ENCODE assay signal across 24 cellular contexts in genomic region chr2:240875228-240876034, GRCh38. TPM values are rescaled to one million over a fixed set of nuclear protein-coding genes. Genes with fewer than 3 reads are reported as not detected.
DNase-seq lines count a peak whose midpoint lies in the region; ATAC-seq, FAIRE-seq and TF ChIP-seq lines count a peak whose summit lies in the region.
"Had no signal": no experiment of that assay in that cellular context is flagged by ENCODE, and none has a peak within 500 bp of the region (broad histone marks: within the 10 kb centered on the region; RNA-seq: fewer than 3 reads in every experiment).

No MANE protein-coding gene starts in this region.

- no peak overlapping the region for H3K27ac ChIP-seq in RWPE2 (ENCODE audit: poor library complexity, severe bottlenecking)
- H3K27ac ChIP-seq in HepG2 (ENCODE audit: extremely low read length, insufficient read depth, low read length): peak overlapping the region; percentile 88
- H3K27ac ChIP-seq in spleen: peak overlapping the region in 1 of 8 donors; percentile 54
- no peak overlapping the region for H3K27ac ChIP-seq in CD4-positive, alpha-beta T cell (ENCODE audit: low read depth, low read length)
- H3K27ac ChIP-seq: C4-2B, HL-60, SK-N-MC had no signal

- peak; percentile 47 for DNase-seq in RWPE2 (ENCODE audit: low spot score)
- DNase-seq in chondrocyte (ENCODE audit: low spot score): peak; percentile 65
- no peak for DNase-seq in HepG2 (ENCODE audit: low spot score)
- DNase-seq in spleen: peak; percentile 62
- DNase-seq in CD4-positive, alpha-beta T cell: no peak
- DNase-seq in NCI-H82 treated with DMSO at 0.1 percent for 48 hours (lab: John Stamatoyannopoulos, UW; ENCODE audit: unreplicated experiment): no peak
- DNase-seq: ACHN, GF-D8, Karpas-422, NCI-H1048, NCI-H1436 treated with DMSO at 0.1 percent for 48 hours, NCI-H2029, NCI-H2171, NCI-H526 treated with DMSO at 0.1 percent for 48 hours had no signal

- H3K27me3 ChIP-seq in RWPE2 (ENCODE audit: insufficient read depth, poor library complexity, severe bottlenecking): no peaks in the 10 kb centered on the region
- no peaks in the 10 kb centered on the region for H3K27me3 ChIP-seq in HepG2 (ENCODE audit: control insufficient read depth in 1 of 2, insufficient read depth in 2 of 2, low read length in 2 of 2)
- no peaks in the 10 kb centered on the region for H3K27me3 ChIP-seq in spleen (replicated peaks in 1 of 7)
- no peaks in the 10 kb centered on the region for H3K27me3 ChIP-seq in CD4-positive, alpha-beta T cell (ENCODE audit: control insufficient read depth, insufficient read depth, low read length)

- no peak for FAIRE-seq in HepG2 (lab: Jason Lieb, UNC)

- H3K27ac Mint-ChIP-seq in chondrocyte (ENCODE audit: unreplicated experiment): no peak overlapping the region
- H3K27ac Mint-ChIP-seq in CD4-positive, alpha-beta T cell: no peak overlapping the region
- H3K27ac Mint-ChIP-seq: IgD-negative memory B cell had no signal

- H3K9me3 ChIP-seq in RWPE2 (ENCODE audit: severe bottlenecking) (no peaks in the 10 kb centered on the region), HepG2 (ENCODE audit: low read length) (no peaks in the 10 kb centered on the region), spleen (no peaks in the 10 kb centered on the region)
- no peaks in the 10 kb centered on the region for H3K9me3 ChIP-seq in CD4-positive, alpha-beta T cell (ENCODE audit: control insufficient read depth, low read length)
- H3K9me3 ChIP-seq: Caco-2, HAP-1 had no signal

- intact Hi-C loops in HepG2 (cut with micrococcal nuclease; ENCODE audit: unreplicated experiment) (no loop called here), spleen (cut with DNase I; ENCODE audit: low total_unique reads) (no loop called here)
- intact Hi-C loops in CD4-positive, alpha-beta T cell (cut with DNase I, micrococcal nuclease): no loop called here

- no peak overlapping the region for H3K4me2 ChIP-seq in HepG2 (ENCODE audit: low read depth, low read length)

- no peaks in the 10 kb centered on the region for H3K79me2 ChIP-seq in HepG2 (ENCODE audit: insufficient read depth, low read length)

- no peak overlapping the region for H3K4me3 ChIP-seq in RWPE2 (ENCODE audit: severe bottlenecking)
- no peak overlapping the region for H3K4me3 ChIP-seq in HepG2 (replicated peaks in 1 of 3; ENCODE audit: insufficient read depth in 1 of 3, low read depth in 2 of 3, low read length in 3 of 3)
- H3K4me3 ChIP-seq in spleen: no peak overlapping the region
- H3K4me3 ChIP-seq: HAP-1, SK-N-MC had no signal

- in situ Hi-C loops in HepG2 (cut with HindIII; ENCODE audit: extremely low pct_ligation_motif_present, low pct_unique_long_range_greater_than_20kb): no loop called here

- TF ChIP-seq RAD21 in HepG2 (CRISPR knock-in tag; IDR thresholded peaks at IDR 0.05): no peak

- H2AFZ ChIP-seq in HepG2 (ENCODE audit: low read length): no peak overlapping the region

- H3K4me1 ChIP-seq in RWPE2 (ENCODE audit: insufficient read depth, poor library complexity, severe bottlenecking) (no peaks in the 10 kb centered on the region), HepG2 (ENCODE audit: insufficient read depth, low read length) (peaks cover 74% of the 10 kb centered on the region), spleen (peaks cover 0 to 20% (median 8%) of the 10 kb centered on the region in 6 donors)
- H3K4me1 ChIP-seq: HAP-1 had no signal

- TF ChIP-seq CTCF in RWPE2 (IDR thresholded peaks at IDR 0.05; ENCODE audit: poor library complexity, severe bottlenecking) (no peak), chondrocyte (IDR thresholded peaks at IDR 0.05) (no peak), HepG2 (CRISPR knock-in tag; IDR thresholded peaks at IDR 0.05) (peak; percentile 1; the same call in 1 of the 2 replicates), spleen (IDR thresholded peaks at IDR 0.05 in 8 of 11, conservative IDR thresholded peaks at IDR 0.05 in 3 of 11) (no peak)
- no peak for TF ChIP-seq CTCF in CD4-positive, alpha-beta T cell (IDR thresholded peaks at IDR 0.05)

- H3K27me3 Mint-ChIP-seq in chondrocyte (ENCODE audit: low read depth): peaks cover 18% of the 10 kb centered on the region
- no peaks in the 10 kb centered on the region for H3K27me3 Mint-ChIP-seq in CD4-positive, alpha-beta T cell

- 94% methylated on average over 12 of the region's 22 CpGs for WGBS in HepG2 (ENCODE audit: low lambda C conversion rate)
- WGBS in spleen, 5 donors: 92 to 96% (median 94%) methylated on average over 11 to 22 of the region's 22 CpGs

- H3K36me3 ChIP-seq in RWPE2 (ENCODE audit: low read depth) (no peaks in the 10 kb centered on the region), HepG2 (replicated peaks in 1 of 2; ENCODE audit: control insufficient read depth in 1 of 2, insufficient read depth in 2 of 2, low read length in 2 of 2) (no peaks in the 10 kb centered on the region; a peak in 1 of 5 replicates), spleen (no peaks in the 10 kb centered on the region)
- H3K36me3 ChIP-seq: HAP-1 had no signal

- CTCF ChIA-PET in HepG2 (lab: Yijun Ruan, JAX; ENCODE audit: low intra/inter-chr PET ratio, low total read pairs): no interaction called here
- CTCF ChIA-PET in CD4-positive, alpha-beta T cell (lab: Charles Lee): no interaction called here

- POLR2A ChIA-PET in HepG2 (lab: Yijun Ruan, JAX): interaction anchor here (0.7 to 7.1 kb wide), 13 partner anchors 7 to 811 kb away, joined by 3 to 83 read pairs (median 8); partner anchors contain the start of genes AGXT, DTYMK, MAB21L4 and PASK
- POLR2A ChIA-PET in CD4-positive, alpha-beta T cell (lab: Charles Lee): no interaction called here

- no peaks in the 10 kb centered on the region for H3K4me1 Mint-ChIP-seq in chondrocyte (ENCODE audit: low read depth)
- H3K4me1 Mint-ChIP-seq in CD4-positive, alpha-beta T cell (ENCODE audit: low read depth): no peaks in the 10 kb centered on the region
- H3K4me1 Mint-ChIP-seq: IgD-negative memory B cell had no signal

- no peaks in the 10 kb centered on the region for H3K9me3 Mint-ChIP-seq in chondrocyte (ENCODE audit: low read depth)
- no peaks in the 10 kb centered on the region for H3K9me3 Mint-ChIP-seq in CD4-positive, alpha-beta T cell
- H3K9me3 Mint-ChIP-seq: IgD-negative memory B cell had no signal

- no peaks in the 10 kb centered on the region for H3K36me3 Mint-ChIP-seq in chondrocyte (ENCODE audit: low read depth)
- no peaks in the 10 kb centered on the region for H3K36me3 Mint-ChIP-seq in CD4-positive, alpha-beta T cell (ENCODE audit: low read depth)

- no TSS peak for BruUV-seq in HepG2 (replicated peaks; lab: Mats Ljungman, UMichigan)

- ATAC-seq in RWPE2 (ENCODE audit: low read depth): no peak
- peak; percentile 0; the same call in 1 of the 3 replicates for ATAC-seq in HepG2
- ATAC-seq in CD4-positive, alpha-beta T cell (ENCODE audit: poor library complexity): no peak
- ATAC-seq in HG02678 (IDR thresholded peaks at IDR 0.05; ENCODE audit: unreplicated experiment): no peak
- ATAC-seq: Panc1 had no signal

- TF ChIP-seq POLR2A in HepG2 (IDR thresholded peaks at IDR 0.05; ENCODE audit: insufficient read depth in 1 of 2, low read depth in 2 of 2, low read length in 2 of 2) (no peak), spleen (IDR thresholded peaks at IDR 0.05) (no peak)

- no peaks in the 10 kb centered on the region for H4K20me1 ChIP-seq in HepG2 (ENCODE audit: insufficient read depth, low read length)

- TF ChIP-seq EP300 in HepG2 (IDR thresholded peaks at IDR 0.05; ENCODE audit: low read depth in 2 of 2, low read length in 2 of 2) (no peak), HepG2 (CRISPR knock-in tag; IDR thresholded peaks at IDR 0.05; ENCODE audit: borderline replicate concordance) (no peak)

- no peak overlapping the region for H3K4me3 Mint-ChIP-seq in chondrocyte (ENCODE audit: unreplicated experiment)
- no peak overlapping the region for H3K4me3 Mint-ChIP-seq in CD4-positive, alpha-beta T cell
- H3K4me3 Mint-ChIP-seq: IgD-negative memory B cell had no signal

- H3K9ac ChIP-seq in HepG2 (ENCODE audit: insufficient read depth, low read depth, low read length): peak overlapping the region; percentile 74

RNA-seq across cellular contexts. Expression of gene AGXT, which starts 6.8 kb away (rescaled TPM):
- total RNA-seq in chondrocyte: not detected in 3 replicates
- total RNA-seq in HepG2 (2016; rRNA removed; fragmentation: Illumina TruSeq; extraction: Trizol): 30.5 and 41.9 TPM in 2 replicates
- 13.0 and 14.7 TPM in 2 replicates for total RNA-seq in HepG2 (2016; cell fraction: cytosol; rRNA removed; fragmentation: Illumina TruSeq; extraction: Trizol; ENCODE audit: low read depth)
- 26.6 and 43.3 TPM in 2 replicates for total RNA-seq in HepG2 (2016; cell fraction: insoluble cytoplasmic fraction; rRNA removed; fragmentation: Illumina TruSeq; extraction: Trizol)
- 16.6 and 19.6 TPM in 2 replicates for total RNA-seq in HepG2 (2016; cell fraction: membrane; rRNA removed; fragmentation: Illumina TruSeq; extraction: Trizol)
- total RNA-seq in HepG2 (2016; cell fraction: nucleus; rRNA removed; fragmentation: Illumina TruSeq; extraction: Trizol): 38.2 and 44.0 TPM in 2 replicates
- polyA plus RNA-seq in HepG2 (2011; rRNA removed): 96.1 and 133 TPM in 2 replicates
- 35.6 and 52.0 TPM in 2 replicates for polyA plus RNA-seq in HepG2 (2011; cell fraction: cytosol; rRNA removed)
- polyA plus RNA-seq in HepG2 (2011; cell fraction: nucleus; rRNA removed): 938 and 1,041 TPM in 2 replicates
- polyA plus RNA-seq in HepG2 (2012): 57.7 and 74.1 TPM in 2 replicates
- polyA plus RNA-seq in HepG2 (2016; cell fraction: cytosol; fragmentation: Illumina TruSeq; extraction: Trizol; ENCODE audit: low read depth): 16.7 and 17.4 TPM in 2 replicates
- polyA plus RNA-seq in HepG2 (2016; cell fraction: insoluble cytoplasmic fraction; fragmentation: Illumina TruSeq; extraction: Trizol; ENCODE audit: low read depth): 26.4 and 36.5 TPM in 2 replicates
- 15.2 and 17.5 TPM in 2 replicates for polyA plus RNA-seq in HepG2 (2016; cell fraction: membrane; fragmentation: Illumina TruSeq; extraction: Trizol; ENCODE audit: low read depth)
- polyA plus RNA-seq in HepG2 (2016; cell fraction: nucleus; fragmentation: Illumina TruSeq; extraction: Trizol; ENCODE audit: insufficient read depth, low read depth): 101 and 109 TPM in 2 replicates
- polyA minus RNA-seq in HepG2 (2011; rRNA and poly(A)+ RNA removed; ENCODE audit: low replicate concordance): 67.0 TPM in 1 of 2 replicates, not detected in the other
- polyA minus RNA-seq in HepG2 (2011; cell fraction: cytosol; rRNA and poly(A)+ RNA removed): 22.8 and 31.0 TPM in 2 replicates
- 64.6 and 66.1 TPM in 2 replicates for polyA minus RNA-seq in HepG2 (2011; cell fraction: nucleus; rRNA and poly(A)+ RNA removed)
- 1 to 10 TPM in 5 of 7 donors, under 1 TPM in 1, not detected in 1; 0.70 to 4.5 (median 3.8) TPM for total RNA-seq in spleen
- 1 to 10 TPM in 2 of 3 donors, under 1 TPM in 1; 0.61 to 1.5 (median 1.2) TPM for polyA plus RNA-seq in spleen
- not detected for total RNA-seq in CD4-positive, alpha-beta T cell
- total RNA-seq: HT1080, MCF 10A had no signal
- polyA plus RNA-seq: IgD-negative memory B cell had no signal

RNA-seq across cellular contexts. Expression of gene MAB21L4, which starts 20.5 kb away (rescaled TPM):
- total RNA-seq in chondrocyte: not detected in 3 replicates
- 13.5 and 14.0 TPM in 2 replicates for total RNA-seq in HepG2 (2016; rRNA removed; fragmentation: Illumina TruSeq; extraction: Trizol)
- total RNA-seq in HepG2 (2016; cell fraction: cytosol; rRNA removed; fragmentation: Illumina TruSeq; extraction: Trizol; ENCODE audit: low read depth): 3.1 and 3.7 TPM in 2 replicates
- 11.5 and 15.3 TPM in 2 replicates for total RNA-seq in HepG2 (2016; cell fraction: insoluble cytoplasmic fraction; rRNA removed; fragmentation: Illumina TruSeq; extraction: Trizol)
- 10.1 and 12.0 TPM in 2 replicates for total RNA-seq in HepG2 (2016; cell fraction: membrane; rRNA removed; fragmentation: Illumina TruSeq; extraction: Trizol)
- total RNA-seq in HepG2 (2016; cell fraction: nucleus; rRNA removed; fragmentation: Illumina TruSeq; extraction: Trizol): 8.9 and 10.1 TPM in 2 replicates
- 3.0 and 3.6 TPM in 2 replicates for polyA plus RNA-seq in HepG2 (2011; rRNA removed)
- polyA plus RNA-seq in HepG2 (2011; cell fraction: cytosol; rRNA removed): 2.4 and 4.2 TPM in 2 replicates
- polyA plus RNA-seq in HepG2 (2011; cell fraction: nucleus; rRNA removed): 8.9 and 9.1 TPM in 2 replicates
- 2.1 and 4.1 TPM in 2 replicates for polyA plus RNA-seq in HepG2 (2012)
- 3.4 TPM in 2 replicates for polyA plus RNA-seq in HepG2 (2016; cell fraction: cytosol; fragmentation: Illumina TruSeq; extraction: Trizol; ENCODE audit: low read depth)
- 11.8 and 13.7 TPM in 2 replicates for polyA plus RNA-seq in HepG2 (2016; cell fraction: insoluble cytoplasmic fraction; fragmentation: Illumina TruSeq; extraction: Trizol; ENCODE audit: low read depth)
- polyA plus RNA-seq in HepG2 (2016; cell fraction: membrane; fragmentation: Illumina TruSeq; extraction: Trizol; ENCODE audit: low read depth): 8.3 and 8.8 TPM in 2 replicates
- 15.9 and 16.1 TPM in 2 replicates for polyA plus RNA-seq in HepG2 (2016; cell fraction: nucleus; fragmentation: Illumina TruSeq; extraction: Trizol; ENCODE audit: insufficient read depth, low read depth)
- polyA minus RNA-seq in HepG2 (2011; rRNA and poly(A)+ RNA removed; ENCODE audit: low replicate concordance): 5.4 TPM in 1 of 2 replicates, not detected in the other
- polyA minus RNA-seq in HepG2 (2011; cell fraction: cytosol; rRNA and poly(A)+ RNA removed): 1.8 and 2.0 TPM in 2 replicates
- polyA minus RNA-seq in HepG2 (2011; cell fraction: nucleus; rRNA and poly(A)+ RNA removed): 1.3 and 2.5 TPM in 2 replicates
- total RNA-seq in spleen: under 1 TPM in 2 of 7 donors, not detected in 5; 0.33 to 0.70 TPM
- under 1 TPM in 2 of 3 donors, not detected in 1; 0.04 to 0.13 TPM for polyA plus RNA-seq in spleen
- total RNA-seq in CD4-positive, alpha-beta T cell: not detected
- total RNA-seq: HT1080, MCF 10A had no signal
- polyA plus RNA-seq: IgD-negative memory B cell had no signal

RNA-seq across cellular contexts. Expression of gene CROCC2, which starts 30.7 kb away (rescaled TPM):
- not detected in 3 replicates for total RNA-seq in chondrocyte
- total RNA-seq in HepG2 (2016; rRNA removed; fragmentation: Illumina TruSeq; extraction: Trizol): not detected in 2 replicates
- total RNA-seq in HepG2 (2016; cell fraction: cytosol; rRNA removed; fragmentation: Illumina TruSeq; extraction: Trizol; ENCODE audit: low read depth): not detected in 2 replicates
- 0.02 TPM in 1 of 2 replicates, not detected in the other for total RNA-seq in HepG2 (2016; cell fraction: insoluble cytoplasmic fraction; rRNA removed; fragmentation: Illumina TruSeq; extraction: Trizol)
- not detected in 2 replicates for total RNA-seq in HepG2 (2016; cell fraction: membrane; rRNA removed; fragmentation: Illumina TruSeq; extraction: Trizol)
- not detected in 2 replicates for total RNA-seq in HepG2 (2016; cell fraction: nucleus; rRNA removed; fragmentation: Illumina TruSeq; extraction: Trizol)
- not detected in 2 replicates for polyA plus RNA-seq in HepG2 (2011; rRNA removed)
- polyA plus RNA-seq in HepG2 (2011; cell fraction: cytosol; rRNA removed): not detected in 2 replicates
- polyA plus RNA-seq in HepG2 (2011; cell fraction: nucleus; rRNA removed): 0.03 TPM in 1 of 2 replicates, not detected in the other
- 0.13 and 0.15 TPM in 2 replicates for polyA plus RNA-seq in HepG2 (2012)
- not detected in 2 replicates for polyA plus RNA-seq in HepG2 (2016; cell fraction: cytosol; fragmentation: Illumina TruSeq; extraction: Trizol; ENCODE audit: low read depth)
- polyA plus RNA-seq in HepG2 (2016; cell fraction: insoluble cytoplasmic fraction; fragmentation: Illumina TruSeq; extraction: Trizol; ENCODE audit: low read depth): not detected in 2 replicates
- polyA plus RNA-seq in HepG2 (2016; cell fraction: membrane; fragmentation: Illumina TruSeq; extraction: Trizol; ENCODE audit: low read depth): not detected in 2 replicates
- not detected in 2 replicates for polyA plus RNA-seq in HepG2 (2016; cell fraction: nucleus; fragmentation: Illumina TruSeq; extraction: Trizol; ENCODE audit: insufficient read depth, low read depth)
- not detected in 2 replicates for polyA minus RNA-seq in HepG2 (2011; rRNA and poly(A)+ RNA removed; ENCODE audit: low replicate concordance)
- not detected in 2 replicates for polyA minus RNA-seq in HepG2 (2011; cell fraction: cytosol; rRNA and poly(A)+ RNA removed)
- not detected in 2 replicates for polyA minus RNA-seq in HepG2 (2011; cell fraction: nucleus; rRNA and poly(A)+ RNA removed)
- 1 to 10 TPM in 4 of 7 donors, under 1 TPM in 3; 0.29 to 3.6 (median 1.1) TPM for total RNA-seq in spleen
- under 1 TPM; 0.04 to 0.74 (median 0.17) TPM for polyA plus RNA-seq in spleen
- total RNA-seq in CD4-positive, alpha-beta T cell: not detected
- total RNA-seq: Caco-2, HT1080, MCF 10A had no signal
- polyA plus RNA-seq: IgD-negative memory B cell had no signal

RNA-seq across cellular contexts. Expression of gene KIF1A, which starts 55.4 kb away (rescaled TPM):
- 15.2 to 63.5 TPM (median 60.0 TPM) in 3 replicates for total RNA-seq in chondrocyte
- total RNA-seq in HepG2 (2016; rRNA removed; fragmentation: Illumina TruSeq; extraction: Trizol): 0.24 TPM in 1 of 2 replicates, not detected in the other
- not detected in 2 replicates for total RNA-seq in HepG2 (2016; cell fraction: cytosol; rRNA removed; fragmentation: Illumina TruSeq; extraction: Trizol; ENCODE audit: low read depth)
- total RNA-seq in HepG2 (2016; cell fraction: insoluble cytoplasmic fraction; rRNA removed; fragmentation: Illumina TruSeq; extraction: Trizol): 0.13 and 0.32 TPM in 2 replicates
- total RNA-seq in HepG2 (2016; cell fraction: membrane; rRNA removed; fragmentation: Illumina TruSeq; extraction: Trizol): not detected in 2 replicates
- total RNA-seq in HepG2 (2016; cell fraction: nucleus; rRNA removed; fragmentation: Illumina TruSeq; extraction: Trizol): not detected in 2 replicates
- 0.01 and 0.03 TPM in 2 replicates for polyA plus RNA-seq in HepG2 (2011; rRNA removed)
- polyA plus RNA-seq in HepG2 (2011; cell fraction: cytosol; rRNA removed): 0.01 TPM in 1 of 2 replicates, not detected in the other
- polyA plus RNA-seq in HepG2 (2011; cell fraction: nucleus; rRNA removed): 0.19 and 0.21 TPM in 2 replicates
- 0.19 TPM in 1 of 2 replicates, not detected in the other for polyA plus RNA-seq in HepG2 (2012)
- polyA plus RNA-seq in HepG2 (2016; cell fraction: cytosol; fragmentation: Illumina TruSeq; extraction: Trizol; ENCODE audit: low read depth): not detected in 2 replicates
- polyA plus RNA-seq in HepG2 (2016; cell fraction: insoluble cytoplasmic fraction; fragmentation: Illumina TruSeq; extraction: Trizol; ENCODE audit: low read depth): not detected in 2 replicates
- not detected in 2 replicates for polyA plus RNA-seq in HepG2 (2016; cell fraction: membrane; fragmentation: Illumina TruSeq; extraction: Trizol; ENCODE audit: low read depth)
- polyA plus RNA-seq in HepG2 (2016; cell fraction: nucleus; fragmentation: Illumina TruSeq; extraction: Trizol; ENCODE audit: insufficient read depth, low read depth): not detected in 2 replicates
- polyA minus RNA-seq in HepG2 (2011; rRNA and poly(A)+ RNA removed; ENCODE audit: low replicate concordance): 0.04 and 0.14 TPM in 2 replicates
- polyA minus RNA-seq in HepG2 (2011; cell fraction: cytosol; rRNA and poly(A)+ RNA removed): not detected in 2 replicates
- 0.37 TPM in 1 of 2 replicates, not detected in the other for polyA minus RNA-seq in HepG2 (2011; cell fraction: nucleus; rRNA and poly(A)+ RNA removed)
- total RNA-seq in spleen: 1 to 10 TPM in 2 of 7 donors, under 1 TPM in 4, not detected in 1; 0.17 to 2.0 (median 0.86) TPM
- under 1 TPM; 0.02 to 0.11 (median 0.10) TPM for polyA plus RNA-seq in spleen
- total RNA-seq in CD4-positive, alpha-beta T cell: not detected
- total RNA-seq: MCF 10A had no signal
- polyA plus RNA-seq: IgD-negative memory B cell had no signal

Comparison
In these comparisons a context has a peak if more than half of its experiments do, and no peak if none do; other contexts are left out.
1. DNase-seq: peak in RWPE2 (single experiment), chondrocyte (single experiment) and spleen (single experiment); none in HepG2 (single experiment), CD4-positive, alpha-beta T cell (0 of 10) and NCI-H82 treated with DMSO at 0.1 percent for 48 hours (single experiment).